1 cellular context compared by ENCODE assay signal in genomic region chr1:15453773-15454172, GRCh38.
TF ChIP-seq lines count a peak whose summit lies in the region.

No MANE protein-coding gene starts in this region.

TF ChIP-seq in IMR-90, 13 proteins besides CTCF, POLR2A, EP300 and RAD21:
- TF ChIP-seq MAFK (IDR thresholded peaks at IDR 0.05; ENCODE audit: low read depth, low read length) (no peak), FOS (IDR thresholded peaks at IDR 0.05; ENCODE audit: low read depth, low read length) (no peak), ELK1 (IDR thresholded peaks at IDR 0.05; ENCODE audit: borderline replicate concordance, low read depth, low read length) (no peak), CHD1 (IDR thresholded peaks at IDR 0.05; ENCODE audit: low read depth, low read length) (no peak), CEBPB (IDR thresholded peaks at IDR 0.05; ENCODE audit: low read depth, low read length) (no peak), SMC3 (IDR thresholded peaks at IDR 0.05; ENCODE audit: low read depth, low read length) (no peak), USF2 (IDR thresholded peaks at IDR 0.05; ENCODE audit: low read depth, low read length) (no peak), MAZ (IDR thresholded peaks at IDR 0.05; ENCODE audit: borderline replicate concordance, low read depth, low read length) (no peak), BHLHE40 (IDR thresholded peaks at IDR 0.05; ENCODE audit: low read depth, low read length) (no peak)
